In the genomic region with DNA sequence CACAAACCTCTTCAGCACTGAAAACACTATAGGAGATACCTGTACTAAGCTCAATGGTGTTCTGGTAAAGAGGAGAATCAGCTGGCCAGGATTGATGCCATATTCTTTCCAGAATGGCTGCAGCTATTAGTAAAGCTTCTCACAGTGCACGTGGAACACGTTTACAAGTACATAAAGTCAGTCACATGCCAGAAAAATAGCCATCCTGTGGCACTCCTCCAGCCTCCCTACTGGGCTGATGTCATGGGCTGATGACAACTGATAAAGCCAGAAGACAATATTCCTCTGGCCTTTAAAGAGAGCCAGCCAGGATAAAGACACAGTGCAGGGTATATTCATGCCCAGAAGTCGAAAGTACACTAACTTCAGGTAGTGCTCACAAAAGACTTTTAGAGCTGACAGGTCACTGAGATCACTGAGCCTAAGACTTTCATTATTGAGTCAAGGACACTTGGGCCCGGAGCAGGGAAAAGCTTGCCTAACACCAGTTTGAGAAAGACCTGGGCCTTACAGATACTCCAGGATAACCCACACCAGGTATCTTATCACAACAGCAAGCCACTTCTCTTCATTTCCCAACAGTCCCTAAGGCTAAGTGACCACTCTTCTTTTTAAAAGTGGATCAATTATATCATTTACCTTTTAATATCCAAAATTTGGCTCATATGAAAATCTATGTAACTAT, we compare ENCODE assay signal across 2 cellular contexts.
A peak's percentile ranks its signal among the peaks of the same experiment; 100 is the strongest.
TF ChIP-seq lines count a peak whose summit lies in the region.

No MANE protein-coding gene starts in this region.

TF ChIP-seq in HEK293, 187 proteins besides CTCF, POLR2A, EP300 and RAD21 (continues in another document):
- TF ChIP-seq ZNF239 (tag by site-specific recombination; IDR thresholded peaks at IDR 0.05) (no peak), ZFP37 (tag by site-specific recombination; IDR thresholded peaks at IDR 0.05) (no peak), ZNF248 (tag by site-specific recombination; IDR thresholded peaks at IDR 0.05) (no peak), MEIS1 (CRISPR knock-in tag; IDR thresholded peaks at IDR 0.05; ENCODE audit: borderline replicate concordance) (no peak), IKZF3 (tag by site-specific recombination; IDR thresholded peaks at IDR 0.05) (no peak), ZNF555 (tag by site-specific recombination; conservative IDR thresholded peaks at IDR 0.05) (no peak), ZIC2 (tag by site-specific recombination; IDR thresholded peaks at IDR 0.05) (no peak), ZXDB (tag by site-specific recombination; IDR thresholded peaks at IDR 0.05) (no peak), ZNF585B (tag by site-specific recombination; IDR thresholded peaks at IDR 0.05) (no peak), ZNF473 (tag by site-specific recombination; IDR thresholded peaks at IDR 0.05) (no peak), ZNF629 (tag by site-specific recombination; IDR thresholded peaks at IDR 0.05) (peak; percentile 70), ZNF660 (tag by site-specific recombination; IDR thresholded peaks at IDR 0.05) (no peak), ZNF10 (tag by site-specific recombination; IDR thresholded peaks at IDR 0.05) (no peak), GLIS1 (tag by site-specific recombination; IDR thresholded peaks at IDR 0.05) (peak; percentile 20; the same call in 1 of the 2 replicates), HOXC10 (CRISPR knock-in tag; IDR thresholded peaks at IDR 0.05) (no peak), ZNF837 (tag by site-specific recombination; IDR thresholded peaks at IDR 0.05) (no peak), TRIM28 (IDR thresholded peaks at IDR 0.05; ENCODE audit: borderline replicate concordance, low read length) (peak; percentile 37; the same call in 1 of the 2 replicates), ZNF664 (tag by site-specific recombination; IDR thresholded peaks at IDR 0.05) (no peak)
- TF ChIP-seq, protein P1, sequence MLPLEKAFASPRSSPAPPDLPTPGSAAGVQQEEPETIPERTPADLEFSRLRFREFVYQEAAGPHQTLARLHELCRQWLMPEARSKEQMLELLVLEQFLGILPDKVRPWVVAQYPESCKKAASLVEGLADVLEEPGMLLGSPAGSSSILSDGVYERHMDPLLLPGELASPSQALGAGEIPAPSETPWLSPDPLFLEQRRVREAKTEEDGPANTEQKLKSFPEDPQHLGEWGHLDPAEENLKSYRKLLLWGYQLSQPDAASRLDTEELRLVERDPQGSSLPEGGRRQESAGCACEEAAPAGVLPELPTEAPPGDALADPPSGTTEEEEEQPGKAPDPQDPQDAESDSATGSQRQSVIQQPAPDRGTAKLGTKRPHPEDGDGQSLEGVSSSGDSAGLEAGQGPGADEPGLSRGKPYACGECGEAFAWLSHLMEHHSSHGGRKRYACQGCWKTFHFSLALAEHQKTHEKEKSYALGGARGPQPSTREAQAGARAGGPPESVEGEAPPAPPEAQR (tag by site-specific recombination; IDR thresholded peaks at IDR 0.05) = no peak
- TF ChIP-seq, protein P2, sequence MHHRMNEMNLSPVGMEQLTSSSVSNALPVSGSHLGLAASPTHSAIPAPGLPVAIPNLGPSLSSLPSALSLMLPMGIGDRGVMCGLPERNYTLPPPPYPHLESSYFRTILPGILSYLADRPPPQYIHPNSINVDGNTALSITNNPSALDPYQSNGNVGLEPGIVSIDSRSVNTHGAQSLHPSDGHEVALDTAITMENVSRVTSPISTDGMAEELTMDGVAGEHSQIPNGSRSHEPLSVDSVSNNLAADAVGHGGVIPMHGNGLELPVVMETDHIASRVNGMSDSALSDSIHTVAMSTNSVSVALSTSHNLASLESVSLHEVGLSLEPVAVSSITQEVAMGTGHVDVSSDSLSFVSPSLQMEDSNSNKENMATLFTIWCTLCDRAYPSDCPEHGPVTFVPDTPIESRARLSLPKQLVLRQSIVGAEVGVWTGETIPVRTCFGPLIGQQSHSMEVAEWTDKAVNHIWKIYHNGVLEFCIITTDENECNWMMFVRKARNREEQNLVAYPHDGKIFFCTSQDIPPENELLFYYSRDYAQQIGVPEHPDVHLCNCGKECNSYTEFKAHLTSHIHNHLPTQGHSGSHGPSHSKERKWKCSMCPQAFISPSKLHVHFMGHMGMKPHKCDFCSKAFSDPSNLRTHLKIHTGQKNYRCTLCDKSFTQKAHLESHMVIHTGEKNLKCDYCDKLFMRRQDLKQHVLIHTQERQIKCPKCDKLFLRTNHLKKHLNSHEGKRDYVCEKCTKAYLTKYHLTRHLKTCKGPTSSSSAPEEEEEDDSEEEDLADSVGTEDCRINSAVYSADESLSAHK (tag by site-specific recombination; IDR thresholded peaks at IDR 0.05) = no peak
- TF ChIP-seq, protein P3, sequence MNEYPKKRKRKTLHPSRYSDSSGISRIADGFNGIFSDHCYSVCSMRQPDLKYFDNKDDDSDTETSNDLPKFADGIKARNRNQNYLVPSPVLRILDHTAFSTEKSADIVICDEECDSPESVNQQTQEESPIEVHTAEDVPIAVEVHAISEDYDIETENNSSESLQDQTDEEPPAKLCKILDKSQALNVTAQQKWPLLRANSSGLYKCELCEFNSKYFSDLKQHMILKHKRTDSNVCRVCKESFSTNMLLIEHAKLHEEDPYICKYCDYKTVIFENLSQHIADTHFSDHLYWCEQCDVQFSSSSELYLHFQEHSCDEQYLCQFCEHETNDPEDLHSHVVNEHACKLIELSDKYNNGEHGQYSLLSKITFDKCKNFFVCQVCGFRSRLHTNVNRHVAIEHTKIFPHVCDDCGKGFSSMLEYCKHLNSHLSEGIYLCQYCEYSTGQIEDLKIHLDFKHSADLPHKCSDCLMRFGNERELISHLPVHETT (tag by site-specific recombination; IDR thresholded peaks at IDR 0.05) = no peak
- TF ChIP-seq, protein P4, sequence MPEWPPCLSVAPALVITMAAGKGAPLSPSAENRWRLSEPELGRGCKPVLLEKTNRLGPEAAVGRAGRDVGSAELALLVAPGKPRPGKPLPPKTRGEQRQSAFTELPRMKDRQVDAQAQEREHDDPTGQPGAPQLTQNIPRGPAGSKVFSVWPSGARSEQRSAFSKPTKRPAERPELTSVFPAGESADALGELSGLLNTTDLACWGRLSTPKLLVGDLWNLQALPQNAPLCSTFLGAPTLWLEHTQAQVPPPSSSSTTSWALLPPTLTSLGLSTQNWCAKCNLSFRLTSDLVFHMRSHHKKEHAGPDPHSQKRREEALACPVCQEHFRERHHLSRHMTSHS (tag by site-specific recombination; IDR thresholded peaks at IDR 0.05) = no peak
- TF ChIP-seq, protein P5, sequence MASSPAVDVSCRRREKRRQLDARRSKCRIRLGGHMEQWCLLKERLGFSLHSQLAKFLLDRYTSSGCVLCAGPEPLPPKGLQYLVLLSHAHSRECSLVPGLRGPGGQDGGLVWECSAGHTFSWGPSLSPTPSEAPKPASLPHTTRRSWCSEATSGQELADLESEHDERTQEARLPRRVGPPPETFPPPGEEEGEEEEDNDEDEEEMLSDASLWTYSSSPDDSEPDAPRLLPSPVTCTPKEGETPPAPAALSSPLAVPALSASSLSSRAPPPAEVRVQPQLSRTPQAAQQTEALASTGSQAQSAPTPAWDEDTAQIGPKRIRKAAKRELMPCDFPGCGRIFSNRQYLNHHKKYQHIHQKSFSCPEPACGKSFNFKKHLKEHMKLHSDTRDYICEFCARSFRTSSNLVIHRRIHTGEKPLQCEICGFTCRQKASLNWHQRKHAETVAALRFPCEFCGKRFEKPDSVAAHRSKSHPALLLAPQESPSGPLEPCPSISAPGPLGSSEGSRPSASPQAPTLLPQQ (tag by site-specific recombination; IDR thresholded peaks at IDR 0.05) = no peak

TF ChIP-seq in K562, 482 proteins besides CTCF, POLR2A, EP300 and RAD21 (continues in another document):
- TF ChIP-seq ARHGAP35 (IDR thresholded peaks at IDR 0.05; ENCODE audit: partially characterized antibody) = no peak
- no peak for TF ChIP-seq ETV1 (tag; conservative IDR thresholded peaks at IDR 0.05; ENCODE audit: low read depth)
- TF ChIP-seq, protein P6, sequence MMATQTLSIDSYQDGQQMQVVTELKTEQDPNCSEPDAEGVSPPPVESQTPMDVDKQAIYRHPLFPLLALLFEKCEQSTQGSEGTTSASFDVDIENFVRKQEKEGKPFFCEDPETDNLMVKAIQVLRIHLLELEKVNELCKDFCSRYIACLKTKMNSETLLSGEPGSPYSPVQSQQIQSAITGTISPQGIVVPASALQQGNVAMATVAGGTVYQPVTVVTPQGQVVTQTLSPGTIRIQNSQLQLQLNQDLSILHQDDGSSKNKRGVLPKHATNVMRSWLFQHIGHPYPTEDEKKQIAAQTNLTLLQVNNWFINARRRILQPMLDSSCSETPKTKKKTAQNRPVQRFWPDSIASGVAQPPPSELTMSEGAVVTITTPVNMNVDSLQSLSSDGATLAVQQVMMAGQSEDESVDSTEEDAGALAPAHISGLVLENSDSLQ (IDR thresholded peaks at IDR 0.05) = peak; percentile 62; the same call in 1 of the 2 replicates
- TF ChIP-seq PML (IDR thresholded peaks at IDR 0.05; ENCODE audit: low read length) = peak; percentile 39; the same call in 1 of the 2 replicates
- TF ChIP-seq, protein P7, sequence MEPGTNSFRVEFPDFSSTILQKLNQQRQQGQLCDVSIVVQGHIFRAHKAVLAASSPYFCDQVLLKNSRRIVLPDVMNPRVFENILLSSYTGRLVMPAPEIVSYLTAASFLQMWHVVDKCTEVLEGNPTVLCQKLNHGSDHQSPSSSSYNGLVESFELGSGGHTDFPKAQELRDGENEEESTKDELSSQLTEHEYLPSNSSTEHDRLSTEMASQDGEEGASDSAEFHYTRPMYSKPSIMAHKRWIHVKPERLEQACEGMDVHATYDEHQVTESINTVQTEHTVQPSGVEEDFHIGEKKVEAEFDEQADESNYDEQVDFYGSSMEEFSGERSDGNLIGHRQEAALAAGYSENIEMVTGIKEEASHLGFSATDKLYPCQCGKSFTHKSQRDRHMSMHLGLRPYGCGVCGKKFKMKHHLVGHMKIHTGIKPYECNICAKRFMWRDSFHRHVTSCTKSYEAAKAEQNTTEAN (CRISPR knock-in tag; IDR thresholded peaks at IDR 0.05) = no peak
- TF ChIP-seq, protein P8, sequence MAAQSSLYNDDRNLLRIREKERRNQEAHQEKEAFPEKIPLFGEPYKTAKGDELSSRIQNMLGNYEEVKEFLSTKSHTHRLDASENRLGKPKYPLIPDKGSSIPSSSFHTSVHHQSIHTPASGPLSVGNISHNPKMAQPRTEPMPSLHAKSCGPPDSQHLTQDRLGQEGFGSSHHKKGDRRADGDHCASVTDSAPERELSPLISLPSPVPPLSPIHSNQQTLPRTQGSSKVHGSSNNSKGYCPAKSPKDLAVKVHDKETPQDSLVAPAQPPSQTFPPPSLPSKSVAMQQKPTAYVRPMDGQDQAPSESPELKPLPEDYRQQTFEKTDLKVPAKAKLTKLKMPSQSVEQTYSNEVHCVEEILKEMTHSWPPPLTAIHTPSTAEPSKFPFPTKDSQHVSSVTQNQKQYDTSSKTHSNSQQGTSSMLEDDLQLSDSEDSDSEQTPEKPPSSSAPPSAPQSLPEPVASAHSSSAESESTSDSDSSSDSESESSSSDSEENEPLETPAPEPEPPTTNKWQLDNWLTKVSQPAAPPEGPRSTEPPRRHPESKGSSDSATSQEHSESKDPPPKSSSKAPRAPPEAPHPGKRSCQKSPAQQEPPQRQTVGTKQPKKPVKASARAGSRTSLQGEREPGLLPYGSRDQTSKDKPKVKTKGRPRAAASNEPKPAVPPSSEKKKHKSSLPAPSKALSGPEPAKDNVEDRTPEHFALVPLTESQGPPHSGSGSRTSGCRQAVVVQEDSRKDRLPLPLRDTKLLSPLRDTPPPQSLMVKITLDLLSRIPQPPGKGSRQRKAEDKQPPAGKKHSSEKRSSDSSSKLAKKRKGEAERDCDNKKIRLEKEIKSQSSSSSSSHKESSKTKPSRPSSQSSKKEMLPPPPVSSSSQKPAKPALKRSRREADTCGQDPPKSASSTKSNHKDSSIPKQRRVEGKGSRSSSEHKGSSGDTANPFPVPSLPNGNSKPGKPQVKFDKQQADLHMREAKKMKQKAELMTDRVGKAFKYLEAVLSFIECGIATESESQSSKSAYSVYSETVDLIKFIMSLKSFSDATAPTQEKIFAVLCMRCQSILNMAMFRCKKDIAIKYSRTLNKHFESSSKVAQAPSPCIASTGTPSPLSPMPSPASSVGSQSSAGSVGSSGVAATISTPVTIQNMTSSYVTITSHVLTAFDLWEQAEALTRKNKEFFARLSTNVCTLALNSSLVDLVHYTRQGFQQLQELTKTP (IDR thresholded peaks at IDR 0.05; ENCODE audit: low read depth in 1 of 2, partially characterized antibody in 2 of 2) = no peak
- no peak for TF ChIP-seq RBM17 (IDR thresholded peaks at IDR 0.05; ENCODE audit: borderline replicate concordance, low read depth, low read length)
- no peak for TF ChIP-seq LCOR (CRISPR knock-in tag; IDR thresholded peaks at IDR 0.05)
- no peak for TF ChIP-seq CHD1 (IDR thresholded peaks at IDR 0.05; ENCODE audit: low read length)
- TF ChIP-seq, protein P3 (CRISPR knock-in tag; conservative IDR thresholded peaks at IDR 0.05 in 1 of 2, IDR thresholded peaks at IDR 0.05 in 1 of 2) = 0 out of 4 replicates have a peak, but pooled peaks of 1 of the 2 experiments have one; percentile 38
- TF ChIP-seq FOXK1 (CRISPR knock-in tag; IDR thresholded peaks at IDR 0.05; ENCODE audit: borderline replicate concordance) = no peak
- no peak for TF ChIP-seq GTF2E2 (tag; IDR thresholded peaks at IDR 0.05)
- peak; percentile 50 for TF ChIP-seq ZFX (CRISPR knock-in tag; IDR thresholded peaks at IDR 0.05)
- no peak for TF ChIP-seq MCM2 (IDR thresholded peaks at IDR 0.05; ENCODE audit: low read depth)
- TF ChIP-seq PTRF (tag; IDR thresholded peaks at IDR 0.05) = no peak
- TF ChIP-seq, protein P9, sequence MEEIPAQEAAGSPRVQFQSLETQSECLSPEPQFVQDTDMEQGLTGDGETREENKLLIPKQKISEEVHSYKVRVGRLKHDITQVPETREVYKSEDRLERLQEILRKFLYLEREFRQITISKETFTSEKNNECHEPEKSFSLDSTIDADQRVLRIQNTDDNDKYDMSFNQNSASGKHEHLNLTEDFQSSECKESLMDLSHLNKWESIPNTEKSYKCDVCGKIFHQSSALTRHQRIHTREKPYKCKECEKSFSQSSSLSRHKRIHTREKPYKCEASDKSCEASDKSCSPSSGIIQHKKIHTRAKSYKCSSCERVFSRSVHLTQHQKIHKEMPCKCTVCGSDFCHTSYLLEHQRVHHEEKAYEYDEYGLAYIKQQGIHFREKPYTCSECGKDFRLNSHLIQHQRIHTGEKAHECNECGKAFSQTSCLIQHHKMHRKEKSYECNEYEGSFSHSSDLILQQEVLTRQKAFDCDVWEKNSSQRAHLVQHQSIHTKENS (CRISPR knock-in tag; IDR thresholded peaks at IDR 0.05) = no peak
- TF ChIP-seq CHD4 (IDR thresholded peaks at IDR 0.05; ENCODE audit: insufficient read depth, insufficient replicate concordance, low read depth, low read length, poor library complexity, severe bottlenecking) = no peak
- no peak for TF ChIP-seq CC2D1A (IDR thresholded peaks at IDR 0.05)
- no peak for TF ChIP-seq NRF1 (conservative IDR thresholded peaks at IDR 0.05 in 1 of 2, IDR thresholded peaks at IDR 0.05 in 1 of 2)
- TF ChIP-seq ZNF263 (CRISPR knock-in tag; IDR thresholded peaks at IDR 0.05; ENCODE audit: borderline replicate concordance) = no peak
